8 cellular contexts compared by ENCODE assay signal in the genomic region with DNA sequence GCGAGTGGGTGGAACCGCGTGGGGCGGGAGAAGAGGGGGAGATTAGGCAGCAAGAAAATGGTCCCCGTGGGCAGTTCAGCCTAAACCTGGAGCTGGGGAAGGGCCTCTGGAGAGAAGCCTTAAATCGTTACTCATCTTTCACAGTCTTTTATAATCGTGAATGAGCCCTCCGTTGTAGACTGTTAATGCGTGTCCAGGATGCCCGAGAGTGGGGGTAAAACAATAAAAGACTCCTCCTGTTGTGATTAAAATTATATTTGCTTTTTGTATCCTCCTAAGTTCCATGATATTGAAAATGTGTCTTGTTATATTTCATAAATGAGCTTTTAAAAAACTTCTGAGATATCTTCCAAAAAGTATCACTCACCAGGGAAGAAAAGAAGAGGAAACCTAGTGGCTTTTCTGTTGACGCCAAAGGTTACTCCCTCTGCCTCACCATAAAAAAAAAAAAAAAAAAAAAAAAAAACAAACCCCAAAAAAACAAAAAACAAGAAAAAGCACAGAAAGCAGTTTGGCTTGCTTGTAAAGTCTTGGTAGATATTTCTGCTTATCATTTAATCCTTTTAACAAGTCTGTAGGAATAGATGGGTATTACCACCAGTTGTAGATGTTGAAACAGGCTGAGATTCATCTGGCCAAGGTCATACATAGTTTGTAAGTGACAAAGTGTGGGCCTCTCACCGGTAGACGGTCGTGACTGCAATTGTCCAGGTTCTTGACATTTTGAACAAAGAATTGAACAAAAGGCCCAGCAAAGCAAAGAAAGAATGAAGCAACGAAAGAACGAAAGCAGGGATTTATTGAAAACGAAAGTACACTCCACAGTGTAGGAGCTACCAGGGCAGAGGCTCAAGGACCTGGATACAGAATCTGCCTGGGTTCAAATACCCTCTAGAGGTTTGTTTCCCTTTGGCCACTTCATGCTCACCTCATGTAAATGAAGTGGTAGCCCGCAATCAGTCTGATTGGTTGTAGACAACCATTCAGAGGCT. TPM values are rescaled to one million over a fixed set of nuclear protein-coding genes. Genes with fewer than 3 reads are reported as not detected.
DNase-seq lines count a peak whose midpoint lies in the region; ATAC-seq, FAIRE-seq and TF ChIP-seq lines count a peak whose summit lies in the region.

No MANE protein-coding gene starts in this region.

- TF ChIP-seq POLR2A in esophagus muscularis mucosa (IDR thresholded peaks at IDR 0.05; ENCODE audit: low read depth): no peak

- peak overlapping the region; percentile 58 for H3K4me3 ChIP-seq in CD4-positive, CD25-positive, alpha-beta regulatory T cell (ENCODE audit: low read depth, low read length)
- H3K4me3 ChIP-seq in SK-N-SH (ENCODE audit: low read depth in 2 of 2, low read length in 1 of 2) (peak overlapping the region; percentile 57 to 64), esophagus muscularis mucosa (peak overlapping the region; percentile 65 to 78 (median 68)), pancreas (peak overlapping the region; percentile 48 to 73 (median 62))

- peaks cover 25 to 53% (median 38%) of the 10 kb centered on the region in 4 donors for H3K4me1 Mint-ChIP-seq in CD4-positive, CD25-positive, alpha-beta regulatory T cell

- H3K9ac ChIP-seq in SK-N-SH: peak overlapping the region; percentile 61; the same call in 1 of the 2 replicates

- H3K27ac ChIP-seq in CD4-positive, CD25-positive, alpha-beta regulatory T cell (ENCODE audit: insufficient read depth, low read length, poor library complexity, severe bottlenecking): peak overlapping the region; percentile 97
- peak overlapping the region; percentile 66 to 85 for H3K27ac ChIP-seq in SK-N-SH (ENCODE audit: low read depth in 2 of 2, low read length in 1 of 2)
- H3K27ac ChIP-seq in esophagus muscularis mucosa (replicated peaks in 1 of 4): peak overlapping the region; percentile 92 to 95 (median 93)
- peak overlapping the region; percentile 70 to 91 (median 87) for H3K27ac ChIP-seq in pancreas

- 42% methylated on average over 18 of the region's 18 CpGs for WGBS in SK-N-SH (ENCODE audit: low lambda C conversion rate)
- 29% methylated on average over 18 of the region's 18 CpGs for WGBS in esophagus muscularis mucosa
- WGBS in pancreas, 2 donors: 29 to 32% methylated on average over 18 of the region's 18 CpGs

- no peaks in the 10 kb centered on the region for H3K27me3 Mint-ChIP-seq in CD4-positive, CD25-positive, alpha-beta regulatory T cell

- CTCF ChIA-PET in SK-N-SH (lab: Yijun Ruan, JAX): interaction anchor here (0.6 to 1.2 kb wide), 6 partner anchors 13 to 189 kb away, joined by 3 to 4 read pairs (median 3); no protein-coding TSS in a partner anchor

- peak in 2 of 3 donors; percentile 51 to 58 for DNase-seq in CD4-positive, CD25-positive, alpha-beta regulatory T cell
- DNase-seq in SK-N-SH (peak; percentile 25), esophagus muscularis mucosa (ENCODE audit: extremely low spot score) (no peak), pancreas (no peak), NCI-H1105 (lab: John Stamatoyannopoulos, UW) (no peak)
- no peak for DNase-seq in activated effector memory CD4-positive, alpha-beta T cell treated with Interleukin-2 at 50 U/mL for 16 hours

- H3K36me3 Mint-ChIP-seq in CD4-positive, CD25-positive, alpha-beta regulatory T cell: no peaks in the 10 kb centered on the region

- H3K4me2 ChIP-seq in SK-N-SH: peak overlapping the region; percentile 91

- H3K27me3 ChIP-seq in CD4-positive, CD25-positive, alpha-beta regulatory T cell (ENCODE audit: control insufficient read depth, insufficient read depth, low read length): no peaks in the 10 kb centered on the region
- H3K27me3 ChIP-seq in SK-N-SH (ENCODE audit: insufficient read depth) (no peaks in the 10 kb centered on the region), esophagus muscularis mucosa (no peaks in the 10 kb centered on the region), pancreas (no peaks in the 10 kb centered on the region)

- H3K9me3 ChIP-seq in CD4-positive, CD25-positive, alpha-beta regulatory T cell (ENCODE audit: control insufficient read depth in 2 of 2, low read length in 2 of 2): no peaks in the 10 kb centered on the region
- H3K9me3 ChIP-seq in SK-N-SH (no peaks in the 10 kb centered on the region), esophagus muscularis mucosa (no peaks in the 10 kb centered on the region), pancreas (no peaks in the 10 kb centered on the region)

- intact Hi-C loops in esophagus muscularis mucosa (cut with DNase I) (loop anchor here (5.0 to 10.0 kb wide), 2 partner anchors 125 to 188 kb away; no protein-coding TSS in a partner anchor), pancreas (cut with DNase I) (no loop called here)

- peak overlapping the region; percentile 76 for H2AFZ ChIP-seq in SK-N-SH (ENCODE audit: low read depth)

- TF ChIP-seq CTCF in SK-N-SH (IDR thresholded peaks at IDR 0.05) (no peak), esophagus muscularis mucosa (IDR thresholded peaks at IDR 0.05) (no peak), pancreas (IDR thresholded peaks at IDR 0.05) (no peak)

- no peak for TF ChIP-seq RAD21 in SK-N-SH (IDR thresholded peaks at IDR 0.05; ENCODE audit: low read length)

- H3K9me3 Mint-ChIP-seq in CD4-positive, CD25-positive, alpha-beta regulatory T cell: peaks cover 0 to 2% (median 0%) of the 10 kb centered on the region in 7 donors

- no peak for ATAC-seq in CD4-positive, CD25-positive, alpha-beta regulatory T cell (ENCODE audit: low read depth in 2 of 2)
- ATAC-seq in GM21723 (IDR thresholded peaks at IDR 0.05; ENCODE audit: unreplicated experiment) (peak; percentile 5), pancreas (no peak), GM18873 (IDR thresholded peaks at IDR 0.05; ENCODE audit: low FRiP score, unreplicated experiment) (no peak)

- no peaks in the 10 kb centered on the region for H3K36me3 ChIP-seq in CD4-positive, CD25-positive, alpha-beta regulatory T cell (ENCODE audit: control insufficient read depth, insufficient read depth, low read length)
- H3K36me3 ChIP-seq in SK-N-SH (replicated peaks in 1 of 2; ENCODE audit: control insufficient read depth in 1 of 2, insufficient read depth in 2 of 2, low read length in 1 of 2) (no peaks in the 10 kb centered on the region), esophagus muscularis mucosa (no peaks in the 10 kb centered on the region), pancreas (no peaks in the 10 kb centered on the region)

- peaks cover 40% of the 10 kb centered on the region for H3K4me1 ChIP-seq in CD4-positive, CD25-positive, alpha-beta regulatory T cell (ENCODE audit: control insufficient read depth, insufficient read depth, low read length, poor library complexity, severe bottlenecking)
- H3K4me1 ChIP-seq in SK-N-SH (ENCODE audit: control insufficient read depth in 1 of 2, insufficient read depth in 2 of 2, low read depth in 1 of 2, low read length in 1 of 2) (peaks cover 9 to 16% of the 10 kb centered on the region in 2 experiments; a peak in 3 of 4 replicates), esophagus muscularis mucosa (peaks cover 11 to 19% (median 17%) of the 10 kb centered on the region in 4 donors), pancreas (peaks cover 5 to 10% (median 5%) of the 10 kb centered on the region in 3 donors)

- peak overlapping the region; percentile 90 to 94 (median 92) for H3K4me3 Mint-ChIP-seq in CD4-positive, CD25-positive, alpha-beta regulatory T cell

- peaks cover 16% of the 10 kb centered on the region for H3F3A ChIP-seq in SK-N-SH (replicated peaks; ENCODE audit: insufficient read depth)

- H4K20me1 ChIP-seq in SK-N-SH (ENCODE audit: insufficient read depth): no peaks in the 10 kb centered on the region

- peak overlapping the region; percentile 92 to 99 (median 95) for H3K27ac Mint-ChIP-seq in CD4-positive, CD25-positive, alpha-beta regulatory T cell

- H3K79me2 ChIP-seq in SK-N-SH (ENCODE audit: insufficient read depth): no peaks in the 10 kb centered on the region

- POLR2A ChIA-PET in SK-N-SH (lab: Yijun Ruan, JAX): interaction anchor here (0.6 to 1.3 kb wide), 5 partner anchors 10 to 58 kb away, joined by 3 to 7 read pairs (median 4); partner anchors contain the start of gene ELOVL5

- TF ChIP-seq EP300 in SK-N-SH (IDR thresholded peaks at IDR 0.05; ENCODE audit: borderline replicate concordance in 1 of 2, low read depth in 1 of 2, low read length in 1 of 2): no peak
- no peak for TF ChIP-seq EP300 in esophagus muscularis mucosa (IDR thresholded peaks at IDR 0.05)

- no peaks in the 10 kb centered on the region for H3K9me2 ChIP-seq in SK-N-SH

- peak; percentile 5 for FAIRE-seq in pancreas (lab: Jason Lieb, UNC)

TF ChIP-seq in SK-N-SH, 30 proteins besides CTCF, POLR2A, EP300 and RAD21:
- TF ChIP-seq GATA2 (CRISPR knock-in tag; IDR thresholded peaks at IDR 0.05) (no peak), TAF1 (IDR thresholded peaks at IDR 0.05; ENCODE audit: borderline replicate concordance, low read depth, low read length) (no peak)

RNA-seq across cellular contexts. Expression of gene ELOVL5, which starts 11.4 kb away (rescaled TPM):
- total RNA-seq in CD4-positive, CD25-positive, alpha-beta regulatory T cell: 201 TPM
- 100 to 1,000 TPM; 139 to 175 (median 154) TPM for polyA plus RNA-seq in CD4-positive, CD25-positive, alpha-beta regulatory T cell
- 31.9 and 46.4 TPM in 2 replicates for polyA plus RNA-seq in SK-N-SH (2012; rRNA removed)
- polyA plus RNA-seq in SK-N-SH (2012; cell fraction: cytosol; rRNA removed): 35.2 and 38.0 TPM in 2 replicates
- polyA plus RNA-seq in SK-N-SH (2012; cell fraction: nucleus; rRNA removed): 21.5 and 37.4 TPM in 2 replicates
- 10 to 100 TPM; 55.2 to 80.2 (median 64.8) TPM for total RNA-seq in esophagus muscularis mucosa
- total RNA-seq in pancreas: 10 to 100 TPM in 3 of 6 donors, 1 to 10 TPM in 3; 2.8 to 21.2 (median 11.2) TPM
- polyA plus RNA-seq in pancreas: 10 to 100 TPM in 1 of 2 donors, 1 to 10 TPM in 1; 5.0 to 19.6 TPM

Comparison
In these comparisons a context has a peak if more than half of its experiments do, and no peak if none do; other contexts are left out.
1. DNase-seq: peak in CD4-positive, CD25-positive, alpha-beta regulatory T cell (2 of 3) and SK-N-SH (single experiment); none in esophagus muscularis mucosa (single experiment), pancreas (0 of 6), NCI-H1105 (single experiment) and activated effector memory CD4-positive, alpha-beta T cell treated with Interleukin-2 at 50 U/mL for 16 hours (single experiment).
2. Peak in every context shown above with its lines, with median percentiles within 50 percentile points of each other: H3K27ac ChIP-seq and H3K4me3 ChIP-seq.